ENCODE assay signal across 18 cellular contexts in the genomic region with DNA sequence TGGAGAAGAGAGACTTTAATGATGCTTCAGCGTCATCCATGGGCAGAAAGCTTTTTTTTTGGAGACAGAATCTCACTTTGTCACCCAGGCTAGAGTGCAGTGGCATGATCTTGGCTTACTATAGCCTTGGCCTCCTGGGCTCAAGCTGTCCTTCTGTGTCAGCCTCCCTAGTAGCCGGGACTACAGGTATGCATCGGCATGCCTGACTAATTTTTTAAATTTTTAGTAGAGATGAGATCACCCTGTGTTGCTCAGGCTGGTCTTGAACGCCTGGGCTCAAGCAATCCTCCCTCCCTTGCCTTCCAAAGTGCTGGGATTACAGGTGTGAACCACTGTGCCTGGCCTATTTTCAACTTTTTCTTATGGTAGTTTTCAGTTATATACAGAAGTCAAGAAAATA. TPM values are rescaled to one million over a fixed set of nuclear protein-coding genes. Genes with fewer than 3 reads are reported as not detected.
A peak's percentile ranks its signal among the peaks of the same experiment; 100 is the strongest.
DNase-seq lines count a peak whose midpoint lies in the region; ATAC-seq and TF ChIP-seq lines count a peak whose summit lies in the region.
"Had no signal": no experiment of that assay in that cellular context is flagged by ENCODE, and none has a peak within 500 bp of the region (broad histone marks: within the 10 kb centered on the region; RNA-seq: fewer than 3 reads in every experiment).

No MANE protein-coding gene starts in this region.

- TF ChIP-seq CTCF in GM23338 (conservative IDR thresholded peaks at IDR 0.05; ENCODE audit: low read depth in 2 of 2) (no peak), endothelial cell (IDR thresholded peaks at IDR 0.05; ENCODE audit: unreplicated experiment) (no peak), tibial artery (IDR thresholded peaks at IDR 0.05) (no peak)

- ATAC-seq in GM23338 (no peak), left colon (no peak)
- ATAC-seq: CD8-positive, alpha-beta T cell had no signal

- peaks cover 2% of the 10 kb centered on the region; the same call in 2 of the 3 replicates for H3K4me1 Mint-ChIP-seq in GM23338
- H3K4me1 Mint-ChIP-seq in endothelial cell (ENCODE audit: unreplicated experiment) = peaks cover 3% of the 10 kb centered on the region

- intact Hi-C loops in tibial artery (cut with DNase I; ENCODE audit: low total_unique reads) = no loop called here
- intact Hi-C loops in left colon (cut with DNase I, micrococcal nuclease) = no loop called here

- H3K27ac Mint-ChIP-seq in GM23338 = no peak overlapping the region
- no peak overlapping the region for H3K27ac Mint-ChIP-seq in endothelial cell (ENCODE audit: unreplicated experiment)
- H3K27ac Mint-ChIP-seq: CD4-positive, alpha-beta T cell; CD8-positive, alpha-beta T cell had no signal

- H3K36me3 ChIP-seq in GM23338 (ENCODE audit: insufficient read depth) (peaks cover 12% of the 10 kb centered on the region; the same call in 1 of the 2 replicates), tibial artery (peaks cover 6 to 9% (median 7%) of the 10 kb centered on the region in 3 donors)
- H3K36me3 ChIP-seq: BE2C had no signal

- peaks cover 64% of the 10 kb centered on the region for H3K36me3 Mint-ChIP-seq in GM23338 (ENCODE audit: low read depth)
- H3K36me3 Mint-ChIP-seq in endothelial cell (ENCODE audit: low read depth, unreplicated experiment) = peaks cover 12% of the 10 kb centered on the region

- H3K79me2 ChIP-seq in GM23338 (replicated peaks; ENCODE audit: insufficient read depth) = peaks cover 100% of the 10 kb centered on the region

- DNase-seq in GM23338 (ENCODE audit: low spot score) = no peak
- DNase-seq in endothelial cell (ENCODE audit: low spot score) = no peak
- DNase-seq in kidney tubule cell (ENCODE audit: low spot score) = peak; percentile 53
- DNase-seq in tibial artery = no peak
- no peak for DNase-seq in stimulated activated CD4-positive, alpha-beta T cell treated with anti-CD3 and anti-CD28 coated beads, Interleukin-4, amount 100 ng/mL, for 4 hours
- no peak for DNase-seq in left colon
- DNase-seq in NCI-H526 (lab: John Stamatoyannopoulos, UW) = no peak
- DNase-seq: 8988T; ACHN; BE2C; Caco-2; Calu3; CD4-positive, alpha-beta T cell; CD8-positive, alpha-beta T cell; DMS79 treated with DMSO at 0.1 percent for 48 hours; GF-D8 had no signal

- H3K27me3 Mint-ChIP-seq in GM23338 (ENCODE audit: insufficient read depth, low read depth, poor library complexity) = peaks cover 2% of the 10 kb centered on the region
- H3K27me3 Mint-ChIP-seq in endothelial cell (ENCODE audit: unreplicated experiment) = peaks cover 4% of the 10 kb centered on the region
- H3K27me3 Mint-ChIP-seq: CD4-positive, alpha-beta T cell had no signal

- H3K27me3 ChIP-seq in GM23338 (ENCODE audit: insufficient read depth) (no peaks in the 10 kb centered on the region), tibial artery (no peaks in the 10 kb centered on the region)
- H3K27me3 ChIP-seq: BE2C; BLaER1 treated with 17β-estradiol and CSF1 and Interleukin-3, amounts not matched to agents 10 nM and 100 nM had no signal

- H3K4me2 ChIP-seq in GM23338 = no peak overlapping the region
- H3K4me2 ChIP-seq: BLaER1 treated with 17β-estradiol and CSF1 and Interleukin-3, amounts not matched to agents 10 nM and 100 nM had no signal

- H3K4me3 Mint-ChIP-seq in GM23338 = no peak overlapping the region
- peak overlapping the region; percentile 25 for H3K4me3 Mint-ChIP-seq in endothelial cell (ENCODE audit: unreplicated experiment)
- H3K4me3 Mint-ChIP-seq: CD4-positive, alpha-beta T cell; CD8-positive, alpha-beta T cell had no signal

- H3K27ac ChIP-seq in GM23338 (ENCODE audit: low read depth) (peak overlapping the region; percentile 1; the same call in 1 of the 2 replicates), tibial artery (no peak overlapping the region)
- H3K27ac ChIP-seq: BLaER1 treated with 17β-estradiol and CSF1 and Interleukin-3, amounts not matched to agents 10 nM and 100 nM; C4-2B had no signal

- H3K4me3 ChIP-seq in GM23338 = no peak overlapping the region
- no peak overlapping the region for H3K4me3 ChIP-seq in tibial artery
- H3K4me3 ChIP-seq: BLaER1 treated with 17β-estradiol and CSF1 and Interleukin-3, amounts not matched to agents 10 nM and 100 nM had no signal

- peaks cover 16% of the 10 kb centered on the region for H4K20me1 ChIP-seq in GM23338 (replicated peaks; ENCODE audit: insufficient read depth)

- H2AFZ ChIP-seq in GM23338 = no peak overlapping the region

- H3K9me2 ChIP-seq in GM23338 (ENCODE audit: insufficient read depth) = 0 out of 2 replicates have a peak, but pooled peaks cover 5% of the 10 kb centered on the region

- H3K4me1 ChIP-seq in GM23338 (ENCODE audit: insufficient read depth) (peaks cover 7% of the 10 kb centered on the region), tibial artery (peaks cover 0 to 12% (median 2%) of the 10 kb centered on the region in 4 donors)
- H3K4me1 ChIP-seq: BE2C; BLaER1 treated with 17β-estradiol and CSF1 and Interleukin-3, amounts not matched to agents 10 nM and 100 nM; Caco-2 had no signal

- H3K9me3 Mint-ChIP-seq in GM23338 (peaks cover 37% of the 10 kb centered on the region), endothelial cell (ENCODE audit: unreplicated experiment) (no peaks in the 10 kb centered on the region)

- peaks cover 0 to 7% (median 0%) of the 10 kb centered on the region in 3 donors for H3K9me3 ChIP-seq in tibial artery
- H3K9me3 ChIP-seq: BE2C, Caco-2 had no signal

- no peaks in the 10 kb centered on the region for H3F3A ChIP-seq in GM23338 (replicated peaks; ENCODE audit: low read depth)

TF ChIP-seq in GM23338, 12 proteins besides CTCF, POLR2A, EP300 and RAD21 (continues in another document):
- TF ChIP-seq CREB1 (CRISPR knock-in tag; IDR thresholded peaks at IDR 0.05; ENCODE audit: low read depth) (no peak), STAT1 (IDR thresholded peaks at IDR 0.05; ENCODE audit: unreplicated experiment) (no peak), ZNF331 (CRISPR knock-in tag; IDR thresholded peaks at IDR 0.05; ENCODE audit: low read depth) (no peak), EZH2 (IDR thresholded peaks at IDR 0.05; ENCODE audit: low read depth, unreplicated experiment) (no peak), POLR2AphosphoS5 (IDR thresholded peaks at IDR 0.05; ENCODE audit: low read depth) (no peak), EZH2phosphoT487 (IDR thresholded peaks at IDR 0.05; ENCODE audit: unreplicated experiment) (no peak), ZNF114 (CRISPR knock-in tag; IDR thresholded peaks at IDR 0.05) (no peak), JUNB (IDR thresholded peaks at IDR 0.05; ENCODE audit: unreplicated experiment) (no peak), NANOG (IDR thresholded peaks at IDR 0.05; ENCODE audit: borderline replicate concordance) (no peak)
- TF ChIP-seq, protein P1, sequence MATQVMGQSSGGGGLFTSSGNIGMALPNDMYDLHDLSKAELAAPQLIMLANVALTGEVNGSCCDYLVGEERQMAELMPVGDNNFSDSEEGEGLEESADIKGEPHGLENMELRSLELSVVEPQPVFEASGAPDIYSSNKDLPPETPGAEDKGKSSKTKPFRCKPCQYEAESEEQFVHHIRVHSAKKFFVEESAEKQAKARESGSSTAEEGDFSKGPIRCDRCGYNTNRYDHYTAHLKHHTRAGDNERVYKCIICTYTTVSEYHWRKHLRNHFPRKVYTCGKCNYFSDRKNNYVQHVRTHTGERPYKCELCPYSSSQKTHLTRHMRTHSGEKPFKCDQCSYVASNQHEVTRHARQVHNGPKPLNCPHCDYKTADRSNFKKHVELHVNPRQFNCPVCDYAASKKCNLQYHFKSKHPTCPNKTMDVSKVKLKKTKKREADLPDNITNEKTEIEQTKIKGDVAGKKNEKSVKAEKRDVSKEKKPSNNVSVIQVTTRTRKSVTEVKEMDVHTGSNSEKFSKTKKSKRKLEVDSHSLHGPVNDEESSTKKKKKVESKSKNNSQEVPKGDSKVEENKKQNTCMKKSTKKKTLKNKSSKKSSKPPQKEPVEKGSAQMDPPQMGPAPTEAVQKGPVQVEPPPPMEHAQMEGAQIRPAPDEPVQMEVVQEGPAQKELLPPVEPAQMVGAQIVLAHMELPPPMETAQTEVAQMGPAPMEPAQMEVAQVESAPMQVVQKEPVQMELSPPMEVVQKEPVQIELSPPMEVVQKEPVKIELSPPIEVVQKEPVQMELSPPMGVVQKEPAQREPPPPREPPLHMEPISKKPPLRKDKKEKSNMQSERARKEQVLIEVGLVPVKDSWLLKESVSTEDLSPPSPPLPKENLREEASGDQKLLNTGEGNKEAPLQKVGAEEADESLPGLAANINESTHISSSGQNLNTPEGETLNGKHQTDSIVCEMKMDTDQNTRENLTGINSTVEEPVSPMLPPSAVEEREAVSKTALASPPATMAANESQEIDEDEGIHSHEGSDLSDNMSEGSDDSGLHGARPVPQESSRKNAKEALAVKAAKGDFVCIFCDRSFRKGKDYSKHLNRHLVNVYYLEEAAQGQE (IDR thresholded peaks at IDR 0.05; ENCODE audit: unreplicated experiment) = no peak
- TF ChIP-seq, protein P2, sequence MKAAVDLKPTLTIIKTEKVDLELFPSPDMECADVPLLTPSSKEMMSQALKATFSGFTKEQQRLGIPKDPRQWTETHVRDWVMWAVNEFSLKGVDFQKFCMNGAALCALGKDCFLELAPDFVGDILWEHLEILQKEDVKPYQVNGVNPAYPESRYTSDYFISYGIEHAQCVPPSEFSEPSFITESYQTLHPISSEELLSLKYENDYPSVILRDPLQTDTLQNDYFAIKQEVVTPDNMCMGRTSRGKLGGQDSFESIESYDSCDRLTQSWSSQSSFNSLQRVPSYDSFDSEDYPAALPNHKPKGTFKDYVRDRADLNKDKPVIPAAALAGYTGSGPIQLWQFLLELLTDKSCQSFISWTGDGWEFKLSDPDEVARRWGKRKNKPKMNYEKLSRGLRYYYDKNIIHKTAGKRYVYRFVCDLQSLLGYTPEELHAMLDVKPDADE (IDR thresholded peaks at IDR 0.05) = no peak

RNA-seq across cellular contexts. Expression of a gene that starts 23.2 kb away (rescaled TPM):
- 144 and 158 TPM in 2 replicates for total RNA-seq in GM23338 (2014; rRNA removed; shearing (Covaris generic))
- polyA plus RNA-seq in GM23338 (2016; fragmentation: Nextera tagmentation; extraction: Ambion mirVana) = 48.6 and 49.0 TPM in 2 replicates
- total RNA-seq in endothelial cell (ENCODE audit: unreplicated experiment) (97.3 TPM), left colon (10 to 100 TPM; 57.5 to 70.4 TPM)
